Comparison of ENCODE assay signal across 1 cellular context in genomic region chr9:133023117-133023890, GRCh38.
TF ChIP-seq lines count a peak whose summit lies in the region.

No MANE protein-coding gene starts in this region.

TF ChIP-seq in GM23338, 12 proteins besides CTCF, POLR2A, EP300 and RAD21 (continued from another document):
- no peak for TF ChIP-seq ZNF462 (CRISPR knock-in tag; IDR thresholded peaks at IDR 0.05)
- no peak for TF ChIP-seq NANOG (IDR thresholded peaks at IDR 0.05; ENCODE audit: borderline replicate concordance)
- TF ChIP-seq EZH2 (IDR thresholded peaks at IDR 0.05; ENCODE audit: low read depth, unreplicated experiment), result no peak
- no peak for TF ChIP-seq POLR2AphosphoS5 (IDR thresholded peaks at IDR 0.05; ENCODE audit: low read depth)
- TF ChIP-seq CREB1 (CRISPR knock-in tag; IDR thresholded peaks at IDR 0.05; ENCODE audit: low read depth), result no peak
- TF ChIP-seq, protein P1, sequence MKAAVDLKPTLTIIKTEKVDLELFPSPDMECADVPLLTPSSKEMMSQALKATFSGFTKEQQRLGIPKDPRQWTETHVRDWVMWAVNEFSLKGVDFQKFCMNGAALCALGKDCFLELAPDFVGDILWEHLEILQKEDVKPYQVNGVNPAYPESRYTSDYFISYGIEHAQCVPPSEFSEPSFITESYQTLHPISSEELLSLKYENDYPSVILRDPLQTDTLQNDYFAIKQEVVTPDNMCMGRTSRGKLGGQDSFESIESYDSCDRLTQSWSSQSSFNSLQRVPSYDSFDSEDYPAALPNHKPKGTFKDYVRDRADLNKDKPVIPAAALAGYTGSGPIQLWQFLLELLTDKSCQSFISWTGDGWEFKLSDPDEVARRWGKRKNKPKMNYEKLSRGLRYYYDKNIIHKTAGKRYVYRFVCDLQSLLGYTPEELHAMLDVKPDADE (IDR thresholded peaks at IDR 0.05), result no peak
- TF ChIP-seq ZNF114 (CRISPR knock-in tag; IDR thresholded peaks at IDR 0.05), result no peak
- TF ChIP-seq STAT1 (IDR thresholded peaks at IDR 0.05; ENCODE audit: unreplicated experiment), result no peak
- TF ChIP-seq JUNB (IDR thresholded peaks at IDR 0.05; ENCODE audit: unreplicated experiment), result no peak
